ENCODE assay signal across 20 cellular contexts in the genomic region with DNA sequence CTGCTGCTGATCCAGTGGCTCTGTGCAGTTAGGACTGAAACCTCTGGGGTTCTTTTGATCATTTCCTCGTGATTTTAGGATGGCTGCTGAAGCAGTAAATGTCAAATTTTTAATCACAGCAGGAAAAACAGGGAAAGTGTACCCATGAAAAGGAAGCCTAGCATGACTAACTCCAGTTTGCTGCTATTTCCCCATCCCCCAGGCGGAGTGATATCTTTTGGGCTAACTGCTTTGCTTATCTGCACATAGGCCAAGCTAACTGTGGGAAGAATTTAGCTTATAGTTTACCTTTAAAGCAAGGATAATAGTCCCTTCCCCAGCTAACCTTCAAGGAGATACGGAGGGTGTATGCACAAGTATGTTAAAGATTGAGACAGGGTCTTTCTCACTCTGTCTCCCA.
"Had no signal": no experiment of that assay in that cellular context is flagged by ENCODE, and none has a peak within 500 bp of the region (broad histone marks: within the 10 kb centered on the region; RNA-seq: fewer than 3 reads in every experiment).

No MANE protein-coding gene starts in this region.

- H3K27ac ChIP-seq: epithelial cell of prostate, esophagus squamous epithelium, hepatocyte, ovary, right atrium auricular region, sigmoid colon, skin epidermis, thoracic aorta, transverse colon had no signal

- H3K9me3 ChIP-seq: esophagus squamous epithelium, ovary, right atrium auricular region, sigmoid colon, thoracic aorta, transverse colon had no signal

- DNase-seq: cortex of kidney; effector memory CD4-positive, alpha-beta T cell; esophagus squamous epithelium; foreskin melanocyte; head of caudate nucleus; kidney glomerular epithelial cell; natural killer cell; ovary; sigmoid colon; stimulated activated CD4-positive, alpha-beta T cell treated with anti-CD3 and anti-CD28 coated beads, Interleukin-2, amount 100 ng/mL, for 24 hours; stimulated activated CD4-positive, alpha-beta T cell treated with anti-CD3 and anti-CD28 coated beads, Interleukin-4, amount 100 ng/mL, for 4 hours; stimulated activated naive B cell treated with anti-CD40 and anti-IgM and Interleukin-4, amounts not matched to agents 10 μg/mL and 1 μg/mL and 100 μg/mL, for 72 hours; stimulated activated naive CD8-positive, alpha-beta T cell treated with anti-CD3 and anti-CD28 coated beads, Interleukin-15, amount 100 ng/mL, for 72 hours; substantia nigra; transverse colon had no signal

- H3K4me3 ChIP-seq: esophagus squamous epithelium, hepatocyte, ovary, right atrium auricular region, sigmoid colon, skin epidermis, thoracic aorta, transverse colon had no signal

- H3K27me3 ChIP-seq: esophagus squamous epithelium, hepatocyte, ovary, right atrium auricular region, sigmoid colon, transverse colon had no signal

- ATAC-seq: natural killer cell; stimulated activated naive CD8-positive, alpha-beta T cell treated with anti-CD3 and anti-CD28 coated beads, Interleukin-15, amount 100 ng/mL, for 72 hours had no signal

- H3K4me1 ChIP-seq: esophagus squamous epithelium, sigmoid colon, transverse colon had no signal

- H3K36me3 ChIP-seq: esophagus squamous epithelium, ovary, right atrium auricular region, sigmoid colon, thoracic aorta, transverse colon had no signal
